In the genomic region with DNA sequence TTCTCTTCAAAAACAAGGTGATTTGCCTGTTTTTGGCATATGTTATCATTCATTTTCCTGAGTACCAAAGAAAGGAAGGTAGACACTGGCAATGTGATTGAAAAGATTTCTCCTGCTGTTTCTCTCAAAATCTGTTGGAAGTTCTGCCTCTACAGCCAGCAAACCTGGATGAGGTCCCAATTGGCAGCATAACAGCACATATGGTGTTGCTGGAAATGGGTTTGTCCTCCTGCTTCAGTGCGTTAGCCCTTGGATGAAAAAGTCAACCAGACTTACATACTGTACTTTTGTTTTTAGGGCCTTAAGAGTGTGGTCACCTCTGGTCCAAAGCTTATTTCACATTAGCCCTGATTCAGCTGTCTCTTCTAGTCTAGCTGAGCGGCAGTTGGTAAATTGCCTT, we compare ENCODE assay signal across 16 cellular contexts.
DNase-seq lines count a peak whose midpoint lies in the region; ATAC-seq, FAIRE-seq and TF ChIP-seq lines count a peak whose summit lies in the region.
"Had no signal": no experiment of that assay in that cellular context is flagged by ENCODE, and none has a peak within 500 bp of the region (broad histone marks: within the 10 kb centered on the region; RNA-seq: fewer than 3 reads in every experiment).

No MANE protein-coding gene starts in this region.

- in situ Hi-C loops in astrocyte of the cerebellum (cut with HindIII; ENCODE audit: low sequenced_read_pairs) = no loop called here

- TF ChIP-seq CTCF in astrocyte of the cerebellum (IDR thresholded peaks at IDR 0.05; ENCODE audit: low read depth, low read length, missing control alignments) = no peak

- ATAC-seq in GM21737 (IDR thresholded peaks at IDR 0.05; ENCODE audit: unreplicated experiment) = no peak
- ATAC-seq: A549; CD8-positive, alpha-beta T cell; HCT116; K562 had no signal

- DNase-seq in NCI-H1694 treated with DMSO at 0.1 percent for 48 hours (lab: John Stamatoyannopoulos, UW) = peak; percentile 9
- DNase-seq in astrocyte of the cerebellum (ENCODE audit: low read depth) = peak; percentile 13
- peak; percentile 37 for DNase-seq in fibroblast of peridontal ligament (ENCODE audit: extremely low read depth)
- peak; percentile 1 for DNase-seq in skeletal muscle cell (ENCODE audit: low read depth)
- no peak for DNase-seq in MV-4-11 (lab: John Stamatoyannopoulos, UW)
- no peak for DNase-seq in GM12892 (ENCODE audit: insufficient read length)
- DNase-seq: CD8-positive, alpha-beta T cell; COR-L47; DMS53 had no signal

- no peak for TF ChIP-seq POLR2A in GM12892 (IDR thresholded peaks at IDR 0.05; ENCODE audit: low read depth, low read length)

- H3K4me3 ChIP-seq in astrocyte of the cerebellum (ENCODE audit: low read depth, low read length) (no peak overlapping the region), skeletal muscle cell (ENCODE audit: low read depth, low read length) (no peak overlapping the region)
- H3K4me3 ChIP-seq: A549, K562 had no signal

- no peak for FAIRE-seq in GM12892 (lab: Jason Lieb, UNC)
- FAIRE-seq: A549, D721Med, GM18507, H54, K562 had no signal

Comparison
In these comparisons a context has a peak if more than half of its experiments do, and no peak if none do; other contexts are left out.
1. DNase-seq: peak in NCI-H1694 treated with DMSO at 0.1 percent for 48 hours (single experiment), astrocyte of the cerebellum (single experiment), fibroblast of peridontal ligament (single experiment) and skeletal muscle cell (single experiment); none in MV-4-11 (single experiment) and GM12892 (single experiment).